14 cellular contexts compared by ENCODE assay signal in the genomic region with DNA sequence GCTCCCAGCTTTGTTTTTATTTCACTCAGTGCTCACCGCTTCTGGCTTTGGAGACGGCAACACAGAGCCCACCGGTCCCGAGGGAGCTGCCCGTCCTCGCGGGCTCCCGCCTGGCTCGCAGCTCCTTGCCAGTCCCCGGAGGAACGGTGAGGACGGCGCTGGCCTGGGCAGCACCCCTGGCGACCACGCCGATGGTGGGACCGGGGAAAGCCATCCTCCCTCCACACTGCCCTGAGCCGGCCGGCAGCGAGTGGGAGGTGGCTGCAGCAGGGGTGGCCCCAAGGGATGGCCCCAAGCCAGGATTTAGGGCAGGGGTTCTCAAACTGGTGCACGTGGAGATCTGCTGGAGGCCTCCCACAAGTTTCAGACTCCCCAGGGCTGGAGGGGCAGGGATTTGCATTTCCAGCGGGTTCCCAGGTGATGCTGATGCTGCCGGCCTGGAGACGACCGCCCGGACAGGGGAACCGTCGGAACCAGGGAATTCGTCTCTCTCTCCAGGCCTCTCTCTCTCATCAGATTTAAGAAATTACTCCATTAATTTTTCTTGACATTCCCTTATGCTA.
DNase-seq lines count a peak whose midpoint lies in the region; ATAC-seq and TF ChIP-seq lines count a peak whose summit lies in the region.
"Had no signal": no experiment of that assay in that cellular context is flagged by ENCODE, and none has a peak within 500 bp of the region (broad histone marks: within the 10 kb centered on the region; RNA-seq: fewer than 3 reads in every experiment).

No MANE protein-coding gene starts in this region.

- H3K27ac ChIP-seq in GM23338 (ENCODE audit: low read depth), result no peak overlapping the region
- no peak overlapping the region for H3K27ac ChIP-seq in spleen

- DNase-seq in GM23338 (ENCODE audit: low spot score) (no peak), chondrocyte (ENCODE audit: low spot score) (peak; percentile 94), mesenteric fat pad (ENCODE audit: low spot score) (peak; percentile 83), spleen (peak; percentile 72), NCI-H345 treated with DMSO at 0.1 percent for 48 hours (lab: John Stamatoyannopoulos, UW; ENCODE audit: unreplicated experiment) (no peak), NCI-H2227 treated with DMSO at 0.1 percent for 48 hours (lab: John Stamatoyannopoulos, UW) (no peak)
- DNase-seq: C1 segment of cervical spinal cord; Calu3; CD4-positive, alpha-beta memory T cell; COR-L47; DMS53; DMS79 treated with DMSO at 0.1 percent for 48 hours; GF-D8; H9 had no signal

- no peaks in the 10 kb centered on the region for H3K9me3 ChIP-seq in spleen

- no peak overlapping the region for H3K4me3 ChIP-seq in GM23338
- H3K4me3 ChIP-seq in spleen, result no peak overlapping the region

- H3K36me3 Mint-ChIP-seq in GM23338 (ENCODE audit: low read depth) (no peaks in the 10 kb centered on the region), chondrocyte (ENCODE audit: low read depth) (no peaks in the 10 kb centered on the region)
- H3K36me3 Mint-ChIP-seq: CD4-positive, alpha-beta memory T cell had no signal

- H3K4me2 ChIP-seq in GM23338, result no peak overlapping the region

- H3K4me3 Mint-ChIP-seq in GM23338 (no peak overlapping the region), chondrocyte (ENCODE audit: unreplicated experiment) (no peak overlapping the region)
- H3K4me3 Mint-ChIP-seq: CD4-positive, alpha-beta memory T cell; H9 had no signal

- H3K9me3 Mint-ChIP-seq in GM23338, result no peaks in the 10 kb centered on the region
- H3K9me3 Mint-ChIP-seq in chondrocyte (ENCODE audit: low read depth), result no peaks in the 10 kb centered on the region
- H3K9me3 Mint-ChIP-seq: CD4-positive, alpha-beta memory T cell; H9 had no signal

- H3K27me3 Mint-ChIP-seq in GM23338 (ENCODE audit: insufficient read depth, low read depth, poor library complexity) (peaks cover 3% of the 10 kb centered on the region), chondrocyte (ENCODE audit: low read depth) (peaks cover 31% of the 10 kb centered on the region)
- H3K27me3 Mint-ChIP-seq: CD4-positive, alpha-beta memory T cell had no signal

- no peaks in the 10 kb centered on the region for H4K20me1 ChIP-seq in GM23338 (replicated peaks; ENCODE audit: insufficient read depth)

- intact Hi-C loops in spleen (cut with DNase I; ENCODE audit: low total_unique reads), result no loop called here

- no peaks in the 10 kb centered on the region for H3K9me2 ChIP-seq in GM23338 (ENCODE audit: insufficient read depth)

- no peak for TF ChIP-seq CTCF in GM23338 (conservative IDR thresholded peaks at IDR 0.05; ENCODE audit: low read depth in 2 of 2)
- no peak for TF ChIP-seq CTCF in chondrocyte (IDR thresholded peaks at IDR 0.05)
- TF ChIP-seq CTCF in spleen (IDR thresholded peaks at IDR 0.05 in 8 of 11, conservative IDR thresholded peaks at IDR 0.05 in 3 of 11), result no peak

- no peaks in the 10 kb centered on the region for H3K4me1 ChIP-seq in GM23338 (ENCODE audit: insufficient read depth)
- peaks cover 0 to 2% (median 0%) of the 10 kb centered on the region in 6 donors for H3K4me1 ChIP-seq in spleen

- H3K27ac Mint-ChIP-seq in GM23338 (no peak overlapping the region), chondrocyte (ENCODE audit: unreplicated experiment) (no peak overlapping the region)
- H3K27ac Mint-ChIP-seq: CD4-positive, alpha-beta memory T cell; H9 had no signal

- H3F3A ChIP-seq in GM23338 (replicated peaks; ENCODE audit: low read depth), result no peaks in the 10 kb centered on the region

- H2AFZ ChIP-seq in GM23338, result no peak overlapping the region

- no peaks in the 10 kb centered on the region for H3K27me3 ChIP-seq in GM23338 (ENCODE audit: insufficient read depth)
- H3K27me3 ChIP-seq in spleen (replicated peaks in 1 of 7), result peaks cover 0 to 18% (median 0%) of the 10 kb centered on the region in 7 donors

- no peaks in the 10 kb centered on the region for H3K79me2 ChIP-seq in GM23338 (replicated peaks; ENCODE audit: insufficient read depth)

- WGBS in spleen, 5 donors, result 85 to 92% (median 89%) methylated on average over 21 to 29 of the region's 29 CpGs

- no peaks in the 10 kb centered on the region for H3K36me3 ChIP-seq in GM23338 (ENCODE audit: insufficient read depth)
- no peaks in the 10 kb centered on the region for H3K36me3 ChIP-seq in spleen

- TF ChIP-seq POLR2A in spleen (IDR thresholded peaks at IDR 0.05), result no peak

- peak; percentile 56 for ATAC-seq in GM23338

- H3K4me1 Mint-ChIP-seq in GM23338 (peaks cover 4% of the 10 kb centered on the region; the same call in 2 of the 3 replicates), chondrocyte (ENCODE audit: low read depth) (no peaks in the 10 kb centered on the region)
- H3K4me1 Mint-ChIP-seq: CD4-positive, alpha-beta memory T cell had no signal

TF ChIP-seq in GM23338, 12 proteins besides CTCF, POLR2A, EP300 and RAD21 (continues in another document):
- TF ChIP-seq CREB1 (CRISPR knock-in tag; IDR thresholded peaks at IDR 0.05; ENCODE audit: low read depth) (no peak), EZH2phosphoT487 (IDR thresholded peaks at IDR 0.05; ENCODE audit: unreplicated experiment) (no peak), ZNF114 (CRISPR knock-in tag; IDR thresholded peaks at IDR 0.05) (no peak), ZNF331 (CRISPR knock-in tag; IDR thresholded peaks at IDR 0.05; ENCODE audit: low read depth) (no peak), REST (IDR thresholded peaks at IDR 0.05; ENCODE audit: unreplicated experiment) (no peak), POLR2AphosphoS5 (IDR thresholded peaks at IDR 0.05; ENCODE audit: low read depth) (no peak)

Comparison
In these comparisons a context has a peak if more than half of its experiments do, and no peak if none do; other contexts are left out.
1. DNase-seq: peak in chondrocyte (single experiment), mesenteric fat pad (single experiment) and spleen (single experiment); none in GM23338 (single experiment), NCI-H345 treated with DMSO at 0.1 percent for 48 hours (single experiment) and NCI-H2227 treated with DMSO at 0.1 percent for 48 hours (single experiment).